1 cellular context compared by ENCODE assay signal in the genomic region with DNA sequence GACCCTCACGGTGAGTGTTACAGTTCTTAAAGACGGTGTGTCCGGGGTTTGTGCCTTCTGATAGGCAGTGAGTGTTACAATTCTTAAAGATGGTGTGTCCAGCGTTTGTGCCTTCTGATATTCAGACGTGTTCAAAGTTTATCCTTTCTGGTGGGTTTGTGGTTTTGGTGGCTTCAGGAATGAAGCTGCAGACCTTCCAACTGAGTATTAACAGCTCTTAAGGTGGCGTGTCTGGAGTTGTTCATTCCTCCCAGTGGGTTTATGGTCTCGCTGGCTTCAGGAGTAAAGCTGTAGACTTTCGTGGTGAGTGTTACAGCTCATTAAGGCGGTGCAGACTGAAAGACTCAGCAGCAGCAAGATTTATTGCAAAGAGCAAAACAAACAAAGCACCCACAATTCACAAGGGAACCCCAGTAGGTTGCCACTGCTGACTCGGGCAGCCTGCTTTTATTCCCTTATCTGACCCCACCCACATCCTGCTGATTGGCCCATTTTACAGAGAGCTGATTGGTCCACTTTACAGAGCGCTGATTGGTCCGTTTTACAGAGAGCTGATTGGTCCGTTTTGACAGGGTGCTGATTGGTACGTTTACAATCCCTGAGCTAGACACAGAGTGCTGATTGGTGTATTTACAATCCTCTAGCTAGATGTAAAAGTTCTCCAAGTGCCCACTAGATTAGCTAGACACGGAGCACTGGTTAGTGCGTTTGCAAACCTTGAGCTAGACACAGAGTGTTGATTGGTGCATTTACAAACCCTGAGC.
A peak's percentile ranks its signal among the peaks of the same experiment; 100 is the strongest.
TF ChIP-seq lines count a peak whose summit lies in the region.

No MANE protein-coding gene starts in this region.

TF ChIP-seq in K562, 482 proteins besides CTCF, POLR2A, EP300 and RAD21:
- 0 out of 2 replicates have a peak, but pooled peaks have one; percentile 29 for TF ChIP-seq CC2D1A (IDR thresholded peaks at IDR 0.05)
- peak; percentile 7 for TF ChIP-seq RBM25 (IDR thresholded peaks at IDR 0.05; ENCODE audit: low read depth, low read length, severe bottlenecking)
- TF ChIP-seq NFYB (IDR thresholded peaks at IDR 0.05; ENCODE audit: extremely low read depth, insufficient read length): peak; percentile 50
- TF ChIP-seq MEIS2 (IDR thresholded peaks at IDR 0.05; ENCODE audit: partially characterized antibody): peak; percentile 9
- TF ChIP-seq CBX1 (IDR thresholded peaks at IDR 0.05; ENCODE audit: low read depth): 0 out of 2 replicates have a peak, but pooled peaks have one; percentile 40
- peak; percentile 24; the same call in 1 of the 2 replicates for TF ChIP-seq SP1 (CRISPR knock-in tag; IDR thresholded peaks at IDR 0.05)
